ENCODE assay signal across 7 cellular contexts in the genomic region with DNA sequence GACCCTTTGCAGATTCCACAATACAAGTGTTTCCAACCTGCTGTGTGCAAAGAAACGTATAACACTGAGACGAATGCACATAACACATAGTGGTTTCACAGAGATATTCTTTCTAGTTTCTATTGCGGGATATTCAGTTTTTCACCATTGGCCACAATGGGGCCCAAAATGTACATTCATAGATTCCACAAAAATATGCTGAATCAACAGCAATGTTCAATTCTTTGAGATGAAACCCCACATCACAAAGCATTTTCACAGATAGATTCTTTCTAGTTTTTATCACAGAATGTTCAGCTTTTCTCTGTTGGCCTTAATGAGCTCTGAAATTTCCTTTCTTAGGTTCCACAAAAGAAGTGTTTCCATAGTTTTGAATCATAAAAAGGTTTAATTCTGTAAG.
"Had no signal": no experiment of that assay in that cellular context is flagged by ENCODE, and none has a peak within 500 bp of the region (broad histone marks: within the 10 kb centered on the region; RNA-seq: fewer than 3 reads in every experiment).

No MANE protein-coding gene starts in this region.

- H3K9ac ChIP-seq: KMS-11 had no signal

- H3K27ac ChIP-seq: HL-60, KMS-11 had no signal

- DNase-seq: IMR-90, KBM-7, KG1 had no signal

- FAIRE-seq: HTR-8/SVneo, K562 had no signal

- H3K4me2 ChIP-seq: KMS-11 had no signal

- H3K4me3 ChIP-seq: K562 had no signal

- ATAC-seq: K562 had no signal
